ENCODE assay signal across 12 cellular contexts in the genomic region with DNA sequence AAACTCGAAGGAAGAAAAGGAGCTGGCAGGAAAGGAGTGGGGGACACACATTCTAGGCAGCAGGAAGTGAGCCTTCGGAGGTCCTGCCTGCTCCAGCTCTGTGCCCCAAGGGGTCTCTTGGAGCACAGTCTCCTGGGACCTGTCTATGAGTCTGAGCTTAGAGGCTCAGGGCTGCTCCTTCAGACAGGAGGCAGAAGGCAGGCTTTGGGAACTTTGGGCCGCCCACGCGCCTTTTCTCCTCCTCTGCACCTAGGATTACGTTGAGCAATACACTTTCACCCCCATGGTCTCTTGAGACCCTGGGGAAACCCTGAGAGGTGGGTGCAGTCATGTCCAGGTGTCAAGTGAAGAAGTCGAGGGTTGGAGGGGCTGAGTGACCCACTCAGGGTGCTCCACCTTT. TPM values are rescaled to one million over a fixed set of nuclear protein-coding genes. Genes with fewer than 3 reads are reported as not detected.
DNase-seq lines count a peak whose midpoint lies in the region; ATAC-seq and TF ChIP-seq lines count a peak whose summit lies in the region.
"Had no signal": no experiment of that assay in that cellular context is flagged by ENCODE, and none has a peak within 500 bp of the region (broad histone marks: within the 10 kb centered on the region; RNA-seq: fewer than 3 reads in every experiment).

No MANE protein-coding gene starts in this region.

- H2BK5ac ChIP-seq in IMR-90 (ENCODE audit: low read depth, low read length, poor library complexity, severe bottlenecking), result no peak overlapping the region

- H3K79me1 ChIP-seq in IMR-90 (ENCODE audit: low read depth in 1 of 2, low read length in 2 of 2), result no peaks in the 10 kb centered on the region; a peak in 1 of 4 replicates

- in situ Hi-C loops in IMR-90 (cut with MboI; ENCODE audit: low sequenced_read_pairs), result no loop called here

- H3K4me3 Mint-ChIP-seq in CD14-positive monocyte, result peak overlapping the region; percentile 84 to 93
- H3K4me3 Mint-ChIP-seq in progenitor cell of endocrine pancreas (ENCODE audit: low read depth), result peak overlapping the region; percentile 77
- H3K4me3 Mint-ChIP-seq in glutamatergic neuron (ENCODE audit: unreplicated experiment), result no peak overlapping the region

- peak overlapping the region; percentile 71; the same call in 1 of the 2 replicates for H2AK5ac ChIP-seq in IMR-90 (ENCODE audit: low read depth, low read length)

- TF ChIP-seq POLR2A in IMR-90 (IDR thresholded peaks at IDR 0.05; ENCODE audit: low read depth, low read length) (no peak), esophagus muscularis mucosa (IDR thresholded peaks at IDR 0.05; ENCODE audit: low read depth) (no peak), lower leg skin (IDR thresholded peaks at IDR 0.05) (no peak)

- 0 out of 2 replicates have a peak overlapping the region, but pooled peaks have one; percentile 2 for H3K4ac ChIP-seq in IMR-90 (ENCODE audit: low read depth, low read length)

- TF ChIP-seq EP300 in esophagus muscularis mucosa (IDR thresholded peaks at IDR 0.05), result no peak

- no peak overlapping the region for H2AFZ ChIP-seq in IMR-90 (replicated peaks; ENCODE audit: low read length, poor library complexity)

- no peak overlapping the region for H3K9ac ChIP-seq in IMR-90 (ENCODE audit: low read depth, low read length)

- POLR2A ChIA-PET in IMR-90 (lab: Charles Lee; ENCODE audit: unreplicated experiment), result interaction anchor here (0.5 kb wide), 1 partner anchor 70 kb away, joined by 3 read pairs; no protein-coding TSS in a partner anchor

- TF ChIP-seq CTCF in CD14-positive monocyte (IDR thresholded peaks at IDR 0.05), result no peak
- no peak for TF ChIP-seq CTCF in IMR-90 (conservative IDR thresholded peaks at IDR 0.05; ENCODE audit: low read depth, low read length)
- TF ChIP-seq CTCF in esophagus muscularis mucosa (IDR thresholded peaks at IDR 0.05), result no peak
- no peak for TF ChIP-seq CTCF in progenitor cell of endocrine pancreas (IDR thresholded peaks at IDR 0.05; ENCODE audit: unreplicated experiment)
- no peak for TF ChIP-seq CTCF in lower leg skin (IDR thresholded peaks at IDR 0.05)
- TF ChIP-seq CTCF in glutamatergic neuron (IDR thresholded peaks at IDR 0.05; ENCODE audit: partially characterized antibody, unreplicated experiment), result no peak

- H3K4me3 ChIP-seq in IMR-90 (ENCODE audit: insufficient read depth, low read depth, low read length) (no peak overlapping the region), esophagus muscularis mucosa (peak overlapping the region; percentile 8 to 75 (median 64)), lower leg skin (ENCODE audit: low read depth, poor library complexity, severe bottlenecking) (no peak overlapping the region)

- H4K8ac ChIP-seq in IMR-90 (ENCODE audit: low read depth in 2 of 2, low read length in 2 of 2), result no peak overlapping the region; a peak in 1 of 4 replicates

- H3K36me3 ChIP-seq in IMR-90 (ENCODE audit: control insufficient read depth, insufficient read depth, low read length), result no peaks in the 10 kb centered on the region
- H3K36me3 ChIP-seq in esophagus muscularis mucosa, result peaks cover 0 to 26% (median 18%) of the 10 kb centered on the region in 4 donors

- H3K4me1 ChIP-seq in IMR-90 (ENCODE audit: control insufficient read depth, insufficient read depth, low read length), result peaks cover 14% of the 10 kb centered on the region
- H3K4me1 ChIP-seq in esophagus muscularis mucosa, result peaks cover 24 to 48% (median 43%) of the 10 kb centered on the region in 4 donors

- peaks cover 14% of the 10 kb centered on the region for H3K9me1 ChIP-seq in IMR-90 (ENCODE audit: insufficient read depth, low read length)

- H3K9me3 ChIP-seq in IMR-90 (ENCODE audit: control insufficient read depth, insufficient read depth, low read length) (no peaks in the 10 kb centered on the region), esophagus muscularis mucosa (no peaks in the 10 kb centered on the region)

- dilution Hi-C loops in IMR-90 (cut with HindIII; ENCODE audit: low sequenced_read_pairs, unreplicated experiment), result no loop called here

- H2AK9ac ChIP-seq in IMR-90 (replicated peaks; ENCODE audit: low read depth, low read length, poor library complexity), result peak overlapping the region; percentile 44

- no peak overlapping the region for H3K56ac ChIP-seq in IMR-90 (ENCODE audit: extremely low read depth, insufficient read depth, low read length)

- peaks cover 6 to 14% of the 10 kb centered on the region in 2 donors for H3K36me3 Mint-ChIP-seq in CD14-positive monocyte
- peaks cover 1% of the 10 kb centered on the region for H3K36me3 Mint-ChIP-seq in progenitor cell of endocrine pancreas (ENCODE audit: insufficient read depth)
- no peaks in the 10 kb centered on the region for H3K36me3 Mint-ChIP-seq in glutamatergic neuron (ENCODE audit: unreplicated experiment)
- H3K36me3 Mint-ChIP-seq: activated naive CD8-positive, alpha-beta T cell treated with anti-CD3 and anti-CD28 coated beads, Interleukin-2, amount 10 ng/mL, durations not matched to agents 7 days and 5 days; IgD-negative memory B cell had no signal

- DNase-seq in CD14-positive monocyte (ENCODE audit: low spot score), result no peak
- DNase-seq in IMR-90, result no peak
- DNase-seq in esophagus muscularis mucosa (ENCODE audit: extremely low spot score), result no peak
- DNase-seq in progenitor cell of endocrine pancreas (ENCODE audit: low spot score, unreplicated experiment), result no peak
- no peak for DNase-seq in lower leg skin (ENCODE audit: low spot score in 2 of 2)
- no peak for DNase-seq in glutamatergic neuron
- no peak for DNase-seq in NCI-H1417 (lab: John Stamatoyannopoulos, UW)
- DNase-seq in germinal center (ENCODE audit: low spot score), result no peak
- DNase-seq: activated naive CD8-positive, alpha-beta T cell treated with anti-CD3 and anti-CD28 coated beads, Interleukin-2, amount 10 ng/mL, durations not matched to agents 7 days and 5 days; occipital lobe had no signal

- H2BK120ac ChIP-seq in IMR-90 (ENCODE audit: low read depth, low read length), result peak overlapping the region; percentile 6; the same call in 1 of the 2 replicates

- H4K91ac ChIP-seq in IMR-90 (ENCODE audit: insufficient read depth, low read depth, low read length), result no peak overlapping the region

- no peaks in the 10 kb centered on the region for H4K20me1 ChIP-seq in IMR-90 (ENCODE audit: insufficient read depth, low read length)

- no peak overlapping the region for H3K23ac ChIP-seq in IMR-90 (ENCODE audit: low read depth, low read length)

- H3K27ac Mint-ChIP-seq in CD14-positive monocyte (peak overlapping the region; percentile 95 to 100 (median 99)), progenitor cell of endocrine pancreas (peak overlapping the region; percentile 95), glutamatergic neuron (ENCODE audit: unreplicated experiment) (no peak overlapping the region)

- H3K27me3 ChIP-seq in IMR-90 (ENCODE audit: control insufficient read depth, insufficient read depth, low read length) (no peaks in the 10 kb centered on the region), esophagus muscularis mucosa (no peaks in the 10 kb centered on the region)

- H3K4me1 Mint-ChIP-seq in CD14-positive monocyte (peaks cover 63% of the 10 kb centered on the region), progenitor cell of endocrine pancreas (ENCODE audit: low read depth) (peaks cover 21% of the 10 kb centered on the region), glutamatergic neuron (ENCODE audit: low read depth, unreplicated experiment) (peaks cover 8% of the 10 kb centered on the region)

- no peak overlapping the region for H3K4me2 ChIP-seq in IMR-90 (ENCODE audit: low read depth, low read length)

- BruUV-seq in IMR-90 (replicated peaks; lab: Mats Ljungman, UMichigan), result no TSS peak

- H3K27me3 Mint-ChIP-seq in CD14-positive monocyte (ENCODE audit: low read depth in 3 of 3) (no peaks in the 10 kb centered on the region), progenitor cell of endocrine pancreas (no peaks in the 10 kb centered on the region), glutamatergic neuron (ENCODE audit: unreplicated experiment) (peaks cover 2% of the 10 kb centered on the region)

- WGBS in IMR-90 (ENCODE audit: extremely low coverage in 2 of 2, insufficient read length in 1 of 2), 2 experiments, result 82% methylated on average over 3 of the region's 7 CpGs; no CpG with 5 or more reads in 1 of the 2 experiments
- 68% methylated on average over 7 of the region's 7 CpGs for WGBS in esophagus muscularis mucosa
- WGBS in lower leg skin, 2 donors, result 79 to 84% methylated on average over 7 of the region's 7 CpGs

- intact Hi-C loops in CD14-positive monocyte (cut with micrococcal nuclease), result loop anchor here in 1 of 2 donors (1.0 to 5.0 kb wide), 3 partner anchors 16 to 359 kb away; partner anchors contain the start of genes MORC2, SLC35E4 and TUG1
- intact Hi-C loops in IMR-90 (cut with micrococcal nuclease), result no loop called here
- intact Hi-C loops in esophagus muscularis mucosa (cut with DNase I), result no loop called here
- intact Hi-C loops in lower leg skin (cut with DNase I; ENCODE audit: low total_unique reads), result no loop called here

- H3K9me3 Mint-ChIP-seq in CD14-positive monocyte (peaks cover 0 to 4% (median 0%) of the 10 kb centered on the region in 7 donors), progenitor cell of endocrine pancreas (ENCODE audit: low read depth) (no peaks in the 10 kb centered on the region), glutamatergic neuron (ENCODE audit: unreplicated experiment) (peaks cover 5% of the 10 kb centered on the region)
- H3K9me3 Mint-ChIP-seq: activated naive CD8-positive, alpha-beta T cell treated with anti-CD3 and anti-CD28 coated beads, Interleukin-2, amount 10 ng/mL, durations not matched to agents 7 days and 5 days; IgD-negative memory B cell had no signal

- H3K27ac ChIP-seq in IMR-90 (ENCODE audit: insufficient read depth, low read length) (no peak overlapping the region), esophagus muscularis mucosa (replicated peaks in 1 of 4) (peak overlapping the region; percentile 74 to 81 (median 80))

- no peak overlapping the region for H2BK20ac ChIP-seq in IMR-90 (ENCODE audit: low read depth, low read length)

- ATAC-seq in IMR-90 (ENCODE audit: low read depth), result no peak

- no peak for TF ChIP-seq RAD21 in IMR-90 (IDR thresholded peaks at IDR 0.05; ENCODE audit: low read length)

- no peak overlapping the region for H3K14ac ChIP-seq in IMR-90 (replicated peaks; ENCODE audit: low read depth, low read length)

- no peak overlapping the region for H3K18ac ChIP-seq in IMR-90 (ENCODE audit: low read depth, low read length)

- no peak overlapping the region for H4K5ac ChIP-seq in IMR-90 (ENCODE audit: low read depth, low read length)

- no peak overlapping the region for H2BK15ac ChIP-seq in IMR-90 (ENCODE audit: low read depth, low read length)

- CTCF ChIA-PET in IMR-90 (lab: Yijun Ruan, JAX), result interaction anchor here (0.9 to 1.0 kb wide), 2 partner anchors 9 to 27 kb away, joined by 3 read pairs; partner anchors contain the start of gene SLC35E4

RNA-seq across cellular contexts. Expression of gene TCN2, which starts 1.0 kb away (rescaled TPM):
- polyA plus RNA-seq in CD14-positive monocyte (10 to 100 TPM; 45.0 to 51.7 TPM), IMR-90 (2012; rRNA removed) (3.6 and 4.0 TPM in 2 replicates)
- total RNA-seq in IMR-90 (2012; rRNA removed) (0.56 and 1.3 TPM in 2 replicates), esophagus muscularis mucosa (10 to 100 TPM; 28.7 to 44.2 (median 40.2) TPM), progenitor cell of endocrine pancreas (22.3 and 22.9 TPM in 2 replicates), lower leg skin (10 to 100 TPM in 3 of 4 donors, 1 to 10 TPM in 1; 9.9 to 20.2 (median 14.8) TPM), glutamatergic neuron (ENCODE audit: unreplicated experiment) (4.1 TPM)
- polyA plus RNA-seq in IMR-90 (2012; cell fraction: cytosol; rRNA removed), result 4.2 and 4.4 TPM in 2 replicates
- polyA plus RNA-seq in IMR-90 (2012; cell fraction: nucleus; rRNA removed; ENCODE audit: low replicate concordance), result 1.8 and 2.1 TPM in 2 replicates

RNA-seq across cellular contexts. Expression of gene PES1, which starts 16.2 kb away (rescaled TPM):
- polyA plus RNA-seq in CD14-positive monocyte (10 to 100 TPM; 32.2 to 36.6 TPM), IMR-90 (2012; rRNA removed) (113 and 120 TPM in 2 replicates)
- total RNA-seq in IMR-90 (2012; rRNA removed) (118 and 142 TPM in 2 replicates), esophagus muscularis mucosa (10 to 100 TPM; 28.2 to 55.7 (median 42.9) TPM), progenitor cell of endocrine pancreas (71.6 and 74.4 TPM in 2 replicates), lower leg skin (10 to 100 TPM; 43.1 to 55.6 (median 49.1) TPM), glutamatergic neuron (ENCODE audit: unreplicated experiment) (40.6 TPM)
- 91.4 and 114 TPM in 2 replicates for polyA plus RNA-seq in IMR-90 (2012; cell fraction: cytosol; rRNA removed)
- polyA plus RNA-seq in IMR-90 (2012; cell fraction: nucleus; rRNA removed; ENCODE audit: low replicate concordance), result 98.2 and 133 TPM in 2 replicates

RNA-seq across cellular contexts. Expression of gene SLC35E4, which starts 27.6 kb away (rescaled TPM):
- polyA plus RNA-seq in CD14-positive monocyte (1 to 10 TPM; 1.4 to 2.4 TPM), IMR-90 (2012; rRNA removed) (5.7 and 7.8 TPM in 2 replicates)
- total RNA-seq in IMR-90 (2012; rRNA removed) (6.8 and 6.9 TPM in 2 replicates), esophagus muscularis mucosa (10 to 100 TPM in 2 of 4 donors, 1 to 10 TPM in 2; 4.2 to 14.1 (median 9.7) TPM), progenitor cell of endocrine pancreas (2.1 and 2.6 TPM in 2 replicates), lower leg skin (10 to 100 TPM; 14.6 to 22.2 (median 18.6) TPM), glutamatergic neuron (ENCODE audit: unreplicated experiment) (5.0 TPM)
- polyA plus RNA-seq in IMR-90 (2012; cell fraction: cytosol; rRNA removed), result 4.7 and 9.9 TPM in 2 replicates
- polyA plus RNA-seq in IMR-90 (2012; cell fraction: nucleus; rRNA removed; ENCODE audit: low replicate concordance), result 2.5 and 5.2 TPM in 2 replicates

RNA-seq across cellular contexts. Expression of gene GAL3ST1, which starts 33.5 kb away (rescaled TPM):
- polyA plus RNA-seq in CD14-positive monocyte (not detected), IMR-90 (2012; rRNA removed) (not detected in 2 replicates)
- total RNA-seq in IMR-90 (2012; rRNA removed) (not detected in 2 replicates), esophagus muscularis mucosa (1 to 10 TPM; 1.2 to 3.2 (median 1.9) TPM), progenitor cell of endocrine pancreas (21.6 and 23.7 TPM in 2 replicates), lower leg skin (1 to 10 TPM in 3 of 4 donors, under 1 TPM in 1; 0.61 to 6.4 (median 1.9) TPM), glutamatergic neuron (ENCODE audit: unreplicated experiment) (1.8 TPM)
- 0.03 and 0.07 TPM in 2 replicates for polyA plus RNA-seq in IMR-90 (2012; cell fraction: cytosol; rRNA removed)
- polyA plus RNA-seq in IMR-90 (2012; cell fraction: nucleus; rRNA removed; ENCODE audit: low replicate concordance), result 0.15 TPM in 1 of 2 replicates, not detected in the other
- polyA plus RNA-seq: BJ, IgD-negative memory B cell had no signal

RNA-seq across cellular contexts. Expression of gene DUSP18, which starts 59.7 kb away (rescaled TPM):
- polyA plus RNA-seq in CD14-positive monocyte (10 to 100 TPM; 13.2 to 18.9 TPM), IMR-90 (2012; rRNA removed) (14.3 and 14.9 TPM in 2 replicates)
- total RNA-seq in IMR-90 (2012; rRNA removed) (12.2 and 14.9 TPM in 2 replicates), esophagus muscularis mucosa (10 to 100 TPM in 2 of 4 donors, 1 to 10 TPM in 2; 6.5 to 11.5 (median 9.8) TPM), progenitor cell of endocrine pancreas (11.2 and 11.6 TPM in 2 replicates), lower leg skin (10 to 100 TPM in 1 of 4 donors, 1 to 10 TPM in 3; 6.2 to 10.6 (median 8.2) TPM), glutamatergic neuron (ENCODE audit: unreplicated experiment) (8.0 TPM)
- polyA plus RNA-seq in IMR-90 (2012; cell fraction: cytosol; rRNA removed), result 8.3 and 15.5 TPM in 2 replicates
- 12.1 and 17.7 TPM in 2 replicates for polyA plus RNA-seq in IMR-90 (2012; cell fraction: nucleus; rRNA removed; ENCODE audit: low replicate concordance)

Comparison
In these comparisons a context has a peak if more than half of its experiments do, and no peak if none do; other contexts are left out.
1. H3K4me3 ChIP-seq: peak in esophagus muscularis mucosa (4 of 4); none in IMR-90 (single experiment) and lower leg skin (single experiment).